Comparison of ENCODE assay signal across 11 cellular contexts in genomic region chr15:68227806-68228142, GRCh38. TPM values are rescaled to one million over a fixed set of nuclear protein-coding genes. Genes with fewer than 3 reads are reported as not detected.
DNase-seq lines count a peak whose midpoint lies in the region; TF ChIP-seq lines count a peak whose summit lies in the region.
"Had no signal": no experiment of that assay in that cellular context is flagged by ENCODE, and none has a peak within 500 bp of the region (broad histone marks: within the 10 kb centered on the region; RNA-seq: fewer than 3 reads in every experiment).

No MANE protein-coding gene starts in this region.

- TF ChIP-seq CTCF in C4-2B (conservative IDR thresholded peaks at IDR 0.05) (no peak), HL-60 (IDR thresholded peaks at IDR 0.05; ENCODE audit: insufficient read depth, low read length) (no peak), GM10248 (IDR thresholded peaks at IDR 0.05; ENCODE audit: control extremely low read depth, extremely low read depth, low read depth, missing control alignments) (no peak)

- no peak for DNase-seq in HL-60 (ENCODE audit: low read depth in 1 of 2, low spot score in 1 of 2)
- no peak for DNase-seq in adipocyte (ENCODE audit: low read depth)
- DNase-seq in mesenteric fat pad (ENCODE audit: low spot score), result peak; percentile 69
- DNase-seq in NCI-H1417 (lab: John Stamatoyannopoulos, UW), result no peak
- DNase-seq in GM10248 (ENCODE audit: extremely low spot score), result no peak
- no peak for DNase-seq in NCI-H524 treated with DMSO at 0.1 percent for 48 hours (lab: John Stamatoyannopoulos, UW)
- DNase-seq in stimulated activated CD4-positive, alpha-beta T cell treated with anti-CD3 and anti-CD28 coated beads, Interleukin-2, amount 100 ng/mL, for 24 hours, result no peak
- DNase-seq: NCI-H1417 treated with DMSO at 0.1 percent for 48 hours had no signal

- H3K27ac ChIP-seq in C4-2B (peak overlapping the region; percentile 93), HL-60 (replicated peaks) (peak overlapping the region; percentile 91)
- H3K27ac ChIP-seq: epithelial cell of prostate, thoracic aorta had no signal

- no peak overlapping the region for H3K9ac ChIP-seq in adipocyte (ENCODE audit: low read length)

- H3K9me3 ChIP-seq in adipocyte (ENCODE audit: control insufficient read depth, low read length), result no peaks in the 10 kb centered on the region
- H3K9me3 ChIP-seq: thoracic aorta had no signal

- no peaks in the 10 kb centered on the region for H3K36me3 ChIP-seq in adipocyte (ENCODE audit: control insufficient read depth, insufficient read depth, low read length, severe bottlenecking)
- H3K36me3 ChIP-seq: thoracic aorta had no signal

- peak overlapping the region; percentile 63 for H3K4me3 ChIP-seq in HL-60 (replicated peaks; ENCODE audit: insufficient read depth, low read length)
- peak overlapping the region; percentile 88 for H3K4me3 ChIP-seq in adipocyte (ENCODE audit: low read length)

- POLR2A ChIA-PET in GM10248 (lab: Yijun Ruan, JAX), result no interaction called here

- peaks cover 17% of the 10 kb centered on the region for H3K4me1 ChIP-seq in adipocyte (ENCODE audit: control insufficient read depth, insufficient read depth, low read length)

- no peaks in the 10 kb centered on the region for H3K27me3 ChIP-seq in HL-60 (ENCODE audit: insufficient read depth, poor library complexity, severe bottlenecking)
- no peaks in the 10 kb centered on the region for H3K27me3 ChIP-seq in adipocyte (replicated peaks; ENCODE audit: control insufficient read depth, insufficient read depth, low read length)

- CTCF ChIA-PET in GM10248 (lab: Yijun Ruan, JAX), result interaction anchor here (1.6 to 5.0 kb wide), 2 partner anchors 8 to 17 kb away, joined by 5 to 29 read pairs; no protein-coding TSS in a partner anchor

RNA-seq across cellular contexts. Expression of gene CLN6, which starts 1.8 kb away (rescaled TPM):
- total RNA-seq in mesenteric fat pad, result 24.7 TPM

RNA-seq across cellular contexts. Expression of gene CALML4, which starts 22.6 kb away (rescaled TPM):
- 7.2 TPM for total RNA-seq in mesenteric fat pad

RNA-seq across cellular contexts. Expression of gene FEM1B, which starts 49.8 kb away (rescaled TPM):
- 48.7 TPM for total RNA-seq in mesenteric fat pad
